Comparison of ENCODE assay signal across 9 cellular contexts in genomic region chr6:161432546-161432945, GRCh38.
"Had no signal": no experiment of that assay in that cellular context is flagged by ENCODE, and none has a peak within 500 bp of the region (broad histone marks: within the 10 kb centered on the region; RNA-seq: fewer than 3 reads in every experiment).

No MANE protein-coding gene starts in this region.

- H3K27ac Mint-ChIP-seq: HFFc6 had no signal

- H3K4me2 ChIP-seq: KMS-11 had no signal

- FAIRE-seq: HTR-8/SVneo had no signal

- H3K4me3 ChIP-seq: GM23248, HAP-1 had no signal

- H3K9ac ChIP-seq: GM23248, KMS-11 had no signal

- H3K36me3 ChIP-seq: HAP-1 had no signal

- DNase-seq: GM23248, GOT3, H7, HFFc6, KBM-7 had no signal

- H3K4me3 Mint-ChIP-seq: HFFc6 had no signal

- H3K27ac ChIP-seq: GM23248, KMS-11 had no signal

- H2AFZ ChIP-seq: GM23248 had no signal

- ATAC-seq: HCT116 had no signal

- H3K9me3 ChIP-seq: HAP-1 had no signal
